ENCODE assay signal across 9 cellular contexts in the genomic region with DNA sequence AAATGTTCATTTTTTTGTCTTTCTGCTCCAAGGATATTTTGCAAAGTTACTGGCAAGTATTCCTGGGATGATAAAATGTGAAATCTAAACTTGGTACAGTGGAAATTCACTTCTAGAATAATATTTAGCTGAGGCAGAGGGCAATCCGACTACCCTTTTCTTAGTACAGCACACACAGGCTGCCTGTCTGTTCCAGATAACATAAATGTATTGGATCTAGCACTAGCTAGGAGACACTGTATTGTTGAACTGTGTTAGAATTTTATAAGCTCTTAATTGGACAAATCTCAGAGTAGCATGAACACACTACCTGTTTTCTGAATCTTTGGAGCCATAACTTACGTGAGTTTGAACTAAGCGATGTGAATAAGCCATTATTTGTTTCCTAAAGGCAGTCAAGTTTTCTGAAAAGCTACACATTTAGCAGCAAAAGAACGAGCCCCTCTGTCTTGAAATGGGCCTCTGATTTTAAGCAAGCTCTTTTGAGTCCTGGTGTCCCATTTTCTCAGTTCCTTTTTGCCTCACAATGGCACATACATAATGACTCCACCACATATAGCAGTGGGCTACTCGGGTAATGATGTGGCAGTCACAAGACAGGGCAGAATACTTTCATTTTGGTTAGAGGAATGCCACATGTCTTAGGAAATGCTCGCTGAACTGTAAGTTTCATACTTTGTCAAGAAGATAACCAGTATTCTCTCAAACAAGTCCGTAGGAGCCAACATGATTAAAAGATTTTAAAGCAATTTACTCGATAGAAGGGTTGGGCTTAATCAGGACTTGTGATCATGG.
A peak's percentile ranks its signal among the peaks of the same experiment; 100 is the strongest.
DNase-seq lines count a peak whose midpoint lies in the region; ATAC-seq and TF ChIP-seq lines count a peak whose summit lies in the region.
"Had no signal": no experiment of that assay in that cellular context is flagged by ENCODE, and none has a peak within 500 bp of the region (broad histone marks: within the 10 kb centered on the region; RNA-seq: fewer than 3 reads in every experiment).

No MANE protein-coding gene starts in this region.

- peak; percentile 74 for ATAC-seq in CD8-positive, alpha-beta T cell
- peak; percentile 96 for ATAC-seq in GM19463 (IDR thresholded peaks at IDR 0.05; ENCODE audit: unreplicated experiment)
- peak; percentile 97 for ATAC-seq in HG03457 (IDR thresholded peaks at IDR 0.05; ENCODE audit: unreplicated experiment)
- ATAC-seq in left colon = no peak
- ATAC-seq: HCT116 had no signal

- no peaks in the 10 kb centered on the region for H3K36me3 Mint-ChIP-seq in CD8-positive, alpha-beta T cell

- no peak for TF ChIP-seq CTCF in CD8-positive, alpha-beta T cell (IDR thresholded peaks at IDR 0.05)

- peak overlapping the region; percentile 88 for H3K27ac Mint-ChIP-seq in CD8-positive, alpha-beta T cell

- H3K27me3 Mint-ChIP-seq in CD8-positive, alpha-beta T cell (ENCODE audit: low read depth) = no peaks in the 10 kb centered on the region

- H3K4me3 ChIP-seq in CD8-positive, alpha-beta T cell (ENCODE audit: low read depth, low read length) = peak overlapping the region; percentile 0

- POLR2A ChIA-PET in CD8-positive, alpha-beta T cell (lab: Charles Lee) = no interaction called here

- CTCF ChIA-PET in CD8-positive, alpha-beta T cell (lab: Charles Lee) = interaction anchor here (0.8 to 1.8 kb wide), 12 partner anchors 12 to 646 kb away, joined by 3 to 8 read pairs (median 4); no protein-coding TSS in a partner anchor

- no peaks in the 10 kb centered on the region for H3K36me3 ChIP-seq in CD8-positive, alpha-beta T cell (ENCODE audit: insufficient read depth, low read length)

- no peaks in the 10 kb centered on the region for H3K27me3 ChIP-seq in CD8-positive, alpha-beta T cell (ENCODE audit: insufficient read depth, low read length)

- peaks cover 26% of the 10 kb centered on the region for H3K4me1 Mint-ChIP-seq in CD8-positive, alpha-beta T cell (ENCODE audit: low read depth)

- intact Hi-C loops in CD8-positive, alpha-beta T cell (cut with DNase I, micrococcal nuclease) = loop anchor here (1.0 to 5.0 kb wide), 4 partner anchors 433 to 648 kb away; no protein-coding TSS in a partner anchor
- intact Hi-C loops in left colon (cut with DNase I, micrococcal nuclease) = no loop called here

- no peak overlapping the region for H3K27ac ChIP-seq in CD8-positive, alpha-beta T cell (ENCODE audit: low read depth, low read length)
- H3K27ac ChIP-seq in angular gyrus (ENCODE audit: low read depth, low read length) = peak overlapping the region; percentile 15

- no peaks in the 10 kb centered on the region for H3K9me3 Mint-ChIP-seq in CD8-positive, alpha-beta T cell

- no peaks in the 10 kb centered on the region for H3K4me1 ChIP-seq in CD8-positive, alpha-beta T cell (ENCODE audit: insufficient read depth, low read length)

- H3K9me3 ChIP-seq in CD8-positive, alpha-beta T cell (ENCODE audit: low read length) = no peaks in the 10 kb centered on the region

- DNase-seq in CD8-positive, alpha-beta T cell = no peak
- DNase-seq in midbrain (lab: John Stamatoyannopoulos, UW) (peak; percentile 33), NCI-H2029 treated with DMSO at 0.1 percent for 48 hours (lab: John Stamatoyannopoulos, UW) (no peak), NCI-H774 (lab: John Stamatoyannopoulos, UW) (no peak), left colon (no peak)

- H3K4me3 Mint-ChIP-seq in CD8-positive, alpha-beta T cell = peak overlapping the region; percentile 74

Comparison
In these comparisons a context has a peak if more than half of its experiments do, and no peak if none do; other contexts are left out.
1. intact Hi-C loops: an anchor here in CD8-positive, alpha-beta T cell (1.0 to 5.0 kb wide); none called in left colon.